Comparison of ENCODE assay signal across 1 cellular context in genomic region chr1:189510827-189511226, GRCh38.
TF ChIP-seq lines count a peak whose summit lies in the region.

No MANE protein-coding gene starts in this region.

TF ChIP-seq in HepG2, 621 proteins besides CTCF, POLR2A, EP300 and RAD21 (continued from another document):
- no peak for TF ChIP-seq DZIP1 (CRISPR knock-in tag; IDR thresholded peaks at IDR 0.05)
- no peak for TF ChIP-seq SAP130 (CRISPR knock-in tag; IDR thresholded peaks at IDR 0.05; ENCODE audit: low read depth)
- TF ChIP-seq MAFK (conservative IDR thresholded peaks at IDR 0.05 in 1 of 2, IDR thresholded peaks at IDR 0.05 in 1 of 2; ENCODE audit: low read length in 2 of 2): peak in 1 of 2 experiments; percentile 52; a peak in 2 of 4 replicates
- TF ChIP-seq ESRRA (CRISPR knock-in tag; IDR thresholded peaks at IDR 0.05; ENCODE audit: low read depth): no peak
- 0 out of 2 replicates have a peak, but pooled peaks have one; percentile 27 for TF ChIP-seq MAFF (IDR thresholded peaks at IDR 0.05; ENCODE audit: low read depth, low read length)
- TF ChIP-seq ZNF572 (CRISPR knock-in tag; IDR thresholded peaks at IDR 0.05): no peak
